ENCODE assay signal across 1 cellular context in genomic region chr19:48117515-48118330, GRCh38.
TF ChIP-seq lines count a peak whose summit lies in the region.

No MANE protein-coding gene starts in this region.

TF ChIP-seq in IMR-90, 13 proteins besides CTCF, POLR2A, EP300 and RAD21 (continued from another document):
- TF ChIP-seq, protein P1, sequence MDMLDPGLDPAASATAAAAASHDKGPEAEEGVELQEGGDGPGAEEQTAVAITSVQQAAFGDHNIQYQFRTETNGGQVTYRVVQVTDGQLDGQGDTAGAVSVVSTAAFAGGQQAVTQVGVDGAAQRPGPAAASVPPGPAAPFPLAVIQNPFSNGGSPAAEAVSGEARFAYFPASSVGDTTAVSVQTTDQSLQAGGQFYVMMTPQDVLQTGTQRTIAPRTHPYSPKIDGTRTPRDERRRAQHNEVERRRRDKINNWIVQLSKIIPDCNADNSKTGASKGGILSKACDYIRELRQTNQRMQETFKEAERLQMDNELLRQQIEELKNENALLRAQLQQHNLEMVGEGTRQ (IDR thresholded peaks at IDR 0.05; ENCODE audit: low read depth, low read length): no peak
